In the genomic region with DNA sequence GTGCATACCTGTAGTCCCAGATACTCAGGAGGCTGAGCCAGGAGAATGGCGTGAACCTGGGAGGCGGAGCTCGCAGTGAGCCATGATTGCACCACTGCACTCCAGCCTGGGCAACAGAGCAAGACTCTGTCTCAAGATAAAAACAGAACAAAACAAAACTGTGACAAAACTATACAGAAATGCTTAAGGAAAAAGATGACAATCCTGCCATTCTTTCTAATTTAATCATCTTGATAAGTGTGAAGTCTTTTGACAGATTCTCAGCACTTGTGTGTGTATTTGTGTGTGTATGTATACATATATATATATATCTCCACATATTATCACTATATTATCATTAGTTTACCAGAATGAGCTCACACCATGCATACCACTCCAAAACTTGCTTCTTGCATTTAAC, we compare ENCODE assay signal across 7 cellular contexts. TPM values are rescaled to one million over a fixed set of nuclear protein-coding genes. Genes with fewer than 3 reads are reported as not detected.
"Had no signal": no experiment of that assay in that cellular context is flagged by ENCODE, and none has a peak within 500 bp of the region (broad histone marks: within the 10 kb centered on the region; RNA-seq: fewer than 3 reads in every experiment).

No MANE protein-coding gene starts in this region.

- H3K9me3 ChIP-seq: HAP-1 had no signal

- H3K4me2 ChIP-seq: GM23338 had no signal

- H3K36me3 ChIP-seq: HAP-1 had no signal

- ATAC-seq: GM23338, HCT116 had no signal

- DNase-seq: GOT3, H7, H9 had no signal

- H2AFZ ChIP-seq: GM23338 had no signal

- H3K4me1 ChIP-seq: HAP-1 had no signal

- H3K4me3 ChIP-seq: GM23338, HAP-1 had no signal

RNA-seq across cellular contexts. Expression of gene HTR2A, which starts 12.3 kb away (rescaled TPM):
- total RNA-seq: GM23338, H1, H7, H9 had no signal
- polyA plus RNA-seq: GM23338, H1 had no signal
